ENCODE assay signal across 16 cellular contexts in the genomic region with DNA sequence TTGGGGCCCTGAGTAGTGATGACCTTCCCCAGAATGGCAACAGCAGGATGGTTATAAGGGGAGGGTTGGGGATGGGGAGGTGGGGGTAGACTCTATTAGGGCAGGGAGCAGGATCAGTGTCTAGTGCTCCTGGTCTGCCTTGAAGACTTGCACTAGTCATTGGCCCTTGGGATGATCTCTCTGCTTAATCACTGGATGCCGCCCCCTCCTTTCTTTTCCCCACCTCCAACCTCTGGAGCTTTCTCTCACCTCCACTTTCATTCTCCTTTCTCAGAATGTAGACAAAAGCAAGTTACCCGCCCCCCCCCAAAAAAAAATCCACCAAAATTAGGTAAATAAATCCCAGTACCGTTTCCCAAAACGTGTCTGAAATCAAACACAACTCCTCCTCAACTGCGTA. TPM values are rescaled to one million over a fixed set of nuclear protein-coding genes. Genes with fewer than 3 reads are reported as not detected.
DNase-seq lines count a peak whose midpoint lies in the region; ATAC-seq and TF ChIP-seq lines count a peak whose summit lies in the region.
"Had no signal": no experiment of that assay in that cellular context is flagged by ENCODE, and none has a peak within 500 bp of the region (broad histone marks: within the 10 kb centered on the region; RNA-seq: fewer than 3 reads in every experiment).

No MANE protein-coding gene starts in this region.

- H3K9me3 Mint-ChIP-seq in endodermal cell, result peaks cover 10% of the 10 kb centered on the region

- H3K4me3 ChIP-seq in BE2C (ENCODE audit: low read depth, low read length) (peak overlapping the region; percentile 50), endodermal cell (ENCODE audit: low read length) (peak overlapping the region; percentile 69), iPS-20b (ENCODE audit: low read length) (peak overlapping the region; percentile 74), vagina (no peak overlapping the region), SJCRH30 (no peak overlapping the region)
- H3K4me3 ChIP-seq: MG63 had no signal

- no peaks in the 10 kb centered on the region for H3K36me3 Mint-ChIP-seq in endodermal cell (ENCODE audit: low read depth)

- H3K27me3 ChIP-seq in BE2C, result peaks cover 79% of the 10 kb centered on the region
- H3K27me3 ChIP-seq in endodermal cell (ENCODE audit: control insufficient read depth, insufficient read depth, low read length, poor library complexity, severe bottlenecking), result peaks cover 96% of the 10 kb centered on the region
- peaks cover 97% of the 10 kb centered on the region for H3K27me3 ChIP-seq in iPS-20b (ENCODE audit: insufficient read depth, low read length)
- no peaks in the 10 kb centered on the region for H3K27me3 ChIP-seq in vagina
- peaks cover 17% of the 10 kb centered on the region for H3K27me3 ChIP-seq in SJCRH30

- peaks cover 7% of the 10 kb centered on the region for H3K4me1 Mint-ChIP-seq in endodermal cell

- no peak for ATAC-seq in HG02571 (IDR thresholded peaks at IDR 0.05; ENCODE audit: unreplicated experiment)
- ATAC-seq: HCT116 had no signal

- DNase-seq in BE2C, result no peak
- DNase-seq in NCI-H69 (lab: John Stamatoyannopoulos, UW), result peak; percentile 41
- DNase-seq in endodermal cell, result no peak
- no peak for DNase-seq in NCI-H2171 treated with DMSO at 0.1 percent for 48 hours (lab: John Stamatoyannopoulos, UW)
- DNase-seq in vagina (ENCODE audit: extremely low spot score in 2 of 2), result no peak
- DNase-seq in SJCRH30, result no peak
- DNase-seq: DMS 273 treated with DMSO at 0.1 percent for 48 hours, MG63, NCI-H1092 treated with DMSO at 0.1 percent for 48 hours, NCI-H1694, Right ventricle myocardium superior had no signal

- 29% methylated on average over 2 of the region's 5 CpGs; no CpG with 5 or more reads in 1 of the 2 experiments for WGBS in endodermal cell (ENCODE audit: insufficient coverage in 1 of 2, insufficient read length in 1 of 2), 2 experiments

- peaks cover 3% of the 10 kb centered on the region for H3K9me3 ChIP-seq in BE2C
- peaks cover 19% of the 10 kb centered on the region for H3K9me3 ChIP-seq in endodermal cell (ENCODE audit: control insufficient read depth, low read length)
- 0 out of 2 replicates have a peak, but pooled peaks cover 4% of the 10 kb centered on the region for H3K9me3 ChIP-seq in iPS-20b (ENCODE audit: insufficient read depth, low read depth, low read length)
- no peaks in the 10 kb centered on the region for H3K9me3 ChIP-seq in vagina
- no peaks in the 10 kb centered on the region for H3K9me3 ChIP-seq in SJCRH30 (replicated peaks)
- H3K9me3 ChIP-seq: MG63 had no signal

- H3K27ac ChIP-seq in endodermal cell (ENCODE audit: low read depth, low read length) (no peak overlapping the region), iPS-20b (ENCODE audit: low read length) (no peak overlapping the region), vagina (no peak overlapping the region), SJCRH30 (no peak overlapping the region)
- H3K27ac ChIP-seq: 22Rv1, HL-60 had no signal

- TF ChIP-seq POLR2A in vagina (IDR thresholded peaks at IDR 0.05), result no peak

- H3K36me3 ChIP-seq in BE2C, result no peaks in the 10 kb centered on the region
- H3K36me3 ChIP-seq in endodermal cell (ENCODE audit: control insufficient read depth, insufficient read depth, low read length), result no peaks in the 10 kb centered on the region
- H3K36me3 ChIP-seq in iPS-20b (ENCODE audit: insufficient read depth, low read depth, low read length), result no peaks in the 10 kb centered on the region
- H3K36me3 ChIP-seq in vagina, result no peaks in the 10 kb centered on the region
- no peaks in the 10 kb centered on the region for H3K36me3 ChIP-seq in SJCRH30
- H3K36me3 ChIP-seq: MG63 had no signal

- H3K4me1 ChIP-seq in BE2C (no peaks in the 10 kb centered on the region), endodermal cell (ENCODE audit: control insufficient read depth, insufficient read depth, low read length) (peaks cover 3% of the 10 kb centered on the region), iPS-20b (ENCODE audit: insufficient read depth, low read length) (0 out of 2 replicates have a peak, but pooled peaks cover 5% of the 10 kb centered on the region), vagina (peaks cover 15% of the 10 kb centered on the region), SJCRH30 (no peaks in the 10 kb centered on the region)

- no peak for TF ChIP-seq CTCF in BE2C (IDR thresholded peaks at IDR 0.05; ENCODE audit: low read depth, low read length)
- no peak for TF ChIP-seq CTCF in endodermal cell (conservative IDR thresholded peaks at IDR 0.05)
- no peak for TF ChIP-seq CTCF in vagina (IDR thresholded peaks at IDR 0.05)

- no peak overlapping the region for H3K27ac Mint-ChIP-seq in endodermal cell

- no peak overlapping the region for H3K9ac ChIP-seq in endodermal cell (ENCODE audit: extremely low read depth, low read length, poor library complexity, severe bottlenecking)
- H3K9ac ChIP-seq in iPS-20b (ENCODE audit: low read depth, low read length), result peak overlapping the region; percentile 41; the same call in 1 of the 2 replicates

- H3K4me3 Mint-ChIP-seq in endodermal cell, result peak overlapping the region; percentile 52

- peaks cover 72% of the 10 kb centered on the region for H3K27me3 Mint-ChIP-seq in endodermal cell (ENCODE audit: insufficient read depth)

- intact Hi-C loops in vagina (cut with DNase I), result no loop called here

RNA-seq across cellular contexts. Expression of a gene that starts 2.8 kb away (rescaled TPM):
- 0.31 TPM for polyA plus RNA-seq in BE2C (2012; ENCODE audit: insufficient read depth, insufficient read length, low read depth)
- total RNA-seq in endodermal cell (1 to 10 TPM in 1 of 2 donors, under 1 TPM in 1; 0.24 to 1.8 TPM), vagina (0.25 TPM)
- 15.9 TPM for polyA plus RNA-seq in endodermal cell (2013, experiment 1 of 2)
- 11.8 TPM for polyA plus RNA-seq in endodermal cell (2013, experiment 2 of 2)
- 0.12 and 0.13 TPM in 2 replicates for total RNA-seq in SJCRH30 (2014; rRNA removed; shearing (Covaris generic))
- total RNA-seq: Right ventricle myocardium superior had no signal

RNA-seq across cellular contexts. Expression of a gene that starts 59.6 kb away (rescaled TPM):
- polyA plus RNA-seq in BE2C (2012; ENCODE audit: insufficient read depth, insufficient read length, low read depth), result 8.1 TPM
- total RNA-seq in endodermal cell (10 to 100 TPM; 20.6 to 47.0 TPM), vagina (9.6 TPM)
- 22.0 TPM for polyA plus RNA-seq in endodermal cell (2013, experiment 1 of 2)
- 21.2 TPM for polyA plus RNA-seq in endodermal cell (2013, experiment 2 of 2)
- 5.2 and 6.0 TPM in 2 replicates for total RNA-seq in SJCRH30 (2014; rRNA removed; shearing (Covaris generic))

Comparison
In these comparisons a context has a peak if more than half of its experiments do, and no peak if none do; other contexts are left out.
1. H3K4me3 ChIP-seq: peak in BE2C (single experiment), endodermal cell (single experiment) and iPS-20b (single experiment); none in vagina (0 of 2) and SJCRH30 (single experiment).